In genomic region chr17:74920306-74920620, GRCh38 we compare ENCODE assay signal across 2 cellular contexts.
TF ChIP-seq lines count a peak whose summit lies in the region.

No MANE protein-coding gene starts in this region.

TF ChIP-seq in IMR-90, 13 proteins besides CTCF, POLR2A, EP300 and RAD21:
- TF ChIP-seq MAZ (IDR thresholded peaks at IDR 0.05; ENCODE audit: borderline replicate concordance, low read depth, low read length), result no peak
- TF ChIP-seq NFE2L2 (IDR thresholded peaks at IDR 0.05; ENCODE audit: low read depth, low read length), result no peak
- TF ChIP-seq RCOR1 (IDR thresholded peaks at IDR 0.05; ENCODE audit: insufficient replicate concordance, low read length), result no peak
- no peak for TF ChIP-seq BHLHE40 (IDR thresholded peaks at IDR 0.05; ENCODE audit: low read depth, low read length)
- no peak for TF ChIP-seq SMC3 (IDR thresholded peaks at IDR 0.05; ENCODE audit: low read depth, low read length)
- TF ChIP-seq RFX5 (IDR thresholded peaks at IDR 0.05; ENCODE audit: low read depth, low read length), result no peak
- no peak for TF ChIP-seq CEBPB (IDR thresholded peaks at IDR 0.05; ENCODE audit: low read depth, low read length)
- no peak for TF ChIP-seq ELK1 (IDR thresholded peaks at IDR 0.05; ENCODE audit: borderline replicate concordance, low read depth, low read length)
- TF ChIP-seq MXI1 (IDR thresholded peaks at IDR 0.05; ENCODE audit: borderline replicate concordance, low read depth, low read length), result no peak
- no peak for TF ChIP-seq MAFK (IDR thresholded peaks at IDR 0.05; ENCODE audit: low read depth, low read length)
- no peak for TF ChIP-seq USF2 (IDR thresholded peaks at IDR 0.05; ENCODE audit: low read depth, low read length)
- no peak for TF ChIP-seq CHD1 (IDR thresholded peaks at IDR 0.05; ENCODE audit: low read depth, low read length)
- TF ChIP-seq FOS (IDR thresholded peaks at IDR 0.05; ENCODE audit: low read depth, low read length), result no peak

TF ChIP-seq in H1, 55 proteins besides CTCF, POLR2A, EP300 and RAD21:
- TF ChIP-seq RNF2 (IDR thresholded peaks at IDR 0.05; ENCODE audit: borderline replicate concordance, low read depth, low read length, missing control alignments, poor library complexity, severe bottlenecking) (no peak), SP4 (IDR thresholded peaks at IDR 0.05; ENCODE audit: low read length) (no peak), YY1 (IDR thresholded peaks at IDR 0.05; ENCODE audit: low read depth, low read length) (no peak), MAFK (IDR thresholded peaks at IDR 0.05; ENCODE audit: low read depth, low read length) (no peak), RFX5 (IDR thresholded peaks at IDR 0.05; ENCODE audit: borderline replicate concordance, low read depth, low read length) (no peak), CHD1 (IDR thresholded peaks at IDR 0.05; ENCODE audit: low read depth, low read length) (no peak), USF2 (IDR thresholded peaks at IDR 0.05; ENCODE audit: low read length) (no peak), KDM5A (IDR thresholded peaks at IDR 0.05; ENCODE audit: low read length) (no peak), HDAC2 (IDR thresholded peaks at IDR 0.05; ENCODE audit: borderline replicate concordance in 1 of 2, low read depth in 2 of 2, low read length in 2 of 2) (no peak)
TF ChIP-seq in H1: peak in this region for 0.
